16 cellular contexts compared by ENCODE assay signal in the genomic region with DNA sequence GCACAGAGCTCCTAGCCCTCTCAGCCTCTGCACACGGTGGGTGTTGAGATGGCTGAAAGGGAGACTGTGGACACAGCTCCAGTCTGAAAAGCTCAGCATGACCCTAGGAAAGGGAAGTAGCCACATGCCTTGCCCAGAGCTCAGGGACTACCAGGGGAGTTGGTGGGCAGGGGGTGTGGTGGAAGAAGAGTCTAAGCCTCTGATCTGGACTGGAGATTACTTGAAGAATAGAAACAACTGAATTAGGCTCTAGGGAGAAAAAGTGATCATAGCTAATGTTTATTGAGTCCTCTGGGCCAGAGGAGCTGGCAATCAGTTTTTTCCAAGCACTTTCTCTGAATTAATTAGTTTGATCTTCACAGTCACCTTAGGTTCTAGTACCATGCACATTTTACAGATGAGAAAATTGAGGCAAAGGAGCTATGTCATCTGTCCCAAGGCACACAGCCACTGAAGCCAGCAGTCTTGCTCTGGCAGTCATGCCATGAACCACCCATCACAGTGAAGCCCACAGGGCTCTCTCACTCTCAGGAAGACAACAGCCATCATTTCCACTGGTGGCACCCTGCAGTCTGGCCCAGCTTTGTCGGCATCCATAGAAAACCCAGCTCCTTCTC. TPM values are rescaled to one million over a fixed set of nuclear protein-coding genes. Genes with fewer than 3 reads are reported as not detected.
A peak's percentile ranks its signal among the peaks of the same experiment; 100 is the strongest.
DNase-seq lines count a peak whose midpoint lies in the region; ATAC-seq, FAIRE-seq and TF ChIP-seq lines count a peak whose summit lies in the region.
"Had no signal": no experiment of that assay in that cellular context is flagged by ENCODE, and none has a peak within 500 bp of the region (broad histone marks: within the 10 kb centered on the region; RNA-seq: fewer than 3 reads in every experiment).

No MANE protein-coding gene starts in this region.

- FAIRE-seq in GM18507 (lab: Jason Lieb, UNC) (peak; percentile 5), kidney (lab: Jason Lieb, UNC) (no peak)
- FAIRE-seq: colon had no signal

- intact Hi-C loops in kidney (cut with DNase I): no loop called here
- intact Hi-C loops in stomach (cut with DNase I; ENCODE audit: low total_unique reads): no loop called here

- H3K4me1 ChIP-seq in RWPE2 (ENCODE audit: insufficient read depth, poor library complexity, severe bottlenecking) (peaks cover 96% of the 10 kb centered on the region), kidney (ENCODE audit: control insufficient read depth in 1 of 2, insufficient read depth in 1 of 2, low read depth in 1 of 2, low read length in 2 of 2) (peaks cover 38 to 55% of the 10 kb centered on the region in 2 donors), stomach (peaks cover 15 to 86% (median 57%) of the 10 kb centered on the region in 4 donors), GM23248 (ENCODE audit: insufficient read depth) (no peaks in the 10 kb centered on the region), tibial nerve (peaks cover 0 to 13% (median 2%) of the 10 kb centered on the region in 4 donors)

- no peaks in the 10 kb centered on the region for H3K79me2 ChIP-seq in GM23248 (ENCODE audit: insufficient read depth)

- in situ Hi-C loops in GM23248 (cut with MboI): no loop called here

- H3K9ac ChIP-seq in kidney (ENCODE audit: low read length in 2 of 2) (peak overlapping the region in 1 of 2 donors; percentile 51), GM23248 (no peak overlapping the region)

- H3K27me3 ChIP-seq in RWPE2 (ENCODE audit: insufficient read depth, poor library complexity, severe bottlenecking): no peaks in the 10 kb centered on the region
- no peaks in the 10 kb centered on the region for H3K27me3 ChIP-seq in stomach
- no peaks in the 10 kb centered on the region for H3K27me3 ChIP-seq in GM23248 (replicated peaks; ENCODE audit: insufficient read depth)
- H3K27me3 ChIP-seq in tibial nerve: no peaks in the 10 kb centered on the region
- H3K27me3 ChIP-seq: heart right ventricle had no signal

- H3K27ac ChIP-seq in RWPE2 (ENCODE audit: poor library complexity, severe bottlenecking) (peak overlapping the region; percentile 97), kidney (ENCODE audit: low read depth in 2 of 2, low read length in 2 of 2) (peak overlapping the region; percentile 40 to 63), stomach (peak overlapping the region in 4 of 5 donors; percentile 69 to 92 (median 80)), GM23248 (no peak overlapping the region), tibial nerve (peak overlapping the region in 1 of 4 donors; percentile 36)
- H3K27ac ChIP-seq: heart right ventricle, HL-60 had no signal

- TF ChIP-seq POLR2A in stomach (IDR thresholded peaks at IDR 0.05) (no peak), tibial nerve (IDR thresholded peaks at IDR 0.05) (no peak)

- no peaks in the 10 kb centered on the region for H3K9me2 ChIP-seq in GM23248 (ENCODE audit: insufficient read depth)

- H3K36me3 ChIP-seq in RWPE2 (ENCODE audit: low read depth) (peaks cover 74% of the 10 kb centered on the region), kidney (ENCODE audit: control insufficient read depth in 1 of 2, insufficient read depth in 2 of 2, low read length in 2 of 2) (peaks cover 2 to 6% of the 10 kb centered on the region in 2 donors), stomach (no peaks in the 10 kb centered on the region), GM23248 (ENCODE audit: low read depth) (no peaks in the 10 kb centered on the region), tibial nerve (no peaks in the 10 kb centered on the region)
- H3K36me3 ChIP-seq: heart right ventricle had no signal

- no peaks in the 10 kb centered on the region for H3F3A ChIP-seq in GM23248 (ENCODE audit: insufficient read depth)

- H3K4me3 ChIP-seq in RWPE2 (ENCODE audit: severe bottlenecking): no peak overlapping the region
- no peak overlapping the region for H3K4me3 ChIP-seq in kidney (ENCODE audit: low read length in 2 of 2)
- H3K4me3 ChIP-seq in stomach: no peak overlapping the region
- no peak overlapping the region for H3K4me3 ChIP-seq in GM23248
- H3K4me3 ChIP-seq in tibial nerve: no peak overlapping the region
- H3K4me3 ChIP-seq: heart right ventricle had no signal

- no peak for ATAC-seq in RWPE2 (ENCODE audit: low read depth)
- ATAC-seq in GM19455 (IDR thresholded peaks at IDR 0.05; ENCODE audit: unreplicated experiment): no peak
- ATAC-seq: heart right ventricle had no signal

- no peak overlapping the region for H2AFZ ChIP-seq in GM23248

- H4K20me1 ChIP-seq in GM23248 (ENCODE audit: insufficient read depth): no peaks in the 10 kb centered on the region

- TF ChIP-seq EP300 in stomach (IDR thresholded peaks at IDR 0.05) (no peak), tibial nerve (IDR thresholded peaks at IDR 0.05) (no peak)

- DNase-seq in GM18507 (ENCODE audit: extremely low spot score, insufficient read length, low read depth) (no peak), RWPE2 (ENCODE audit: low spot score) (no peak), kidney (no peak), stomach (no peak), GM23248 (no peak), DMS79 treated with DMSO at 0.1 percent for 48 hours (lab: John Stamatoyannopoulos, UW) (no peak), tibial nerve (ENCODE audit: low spot score in 2 of 2) (no peak)
- DNase-seq: activated effector memory CD4-positive, alpha-beta T cell treated with Interleukin-2 at 50 U/mL for 16 hours; AML-193; amygdala; EL; heart right ventricle; substantia nigra had no signal

- TF ChIP-seq CTCF in RWPE2 (IDR thresholded peaks at IDR 0.05; ENCODE audit: poor library complexity, severe bottlenecking) (no peak), kidney (IDR thresholded peaks at IDR 0.05; ENCODE audit: borderline replicate concordance, extremely low read depth, insufficient read depth) (no peak), stomach (IDR thresholded peaks at IDR 0.05) (no peak), tibial nerve (IDR thresholded peaks at IDR 0.05) (no peak)

- no peak overlapping the region for H3K4me2 ChIP-seq in GM23248 (ENCODE audit: unreplicated experiment)

- H3K9me3 ChIP-seq in RWPE2 (ENCODE audit: severe bottlenecking): no peaks in the 10 kb centered on the region
- H3K9me3 ChIP-seq in kidney (ENCODE audit: control insufficient read depth in 1 of 2, low read length in 2 of 2): no peaks in the 10 kb centered on the region
- no peaks in the 10 kb centered on the region for H3K9me3 ChIP-seq in stomach
- no peaks in the 10 kb centered on the region for H3K9me3 ChIP-seq in GM23248 (ENCODE audit: low read depth)
- H3K9me3 ChIP-seq in tibial nerve: no peaks in the 10 kb centered on the region
- H3K9me3 ChIP-seq: heart right ventricle had no signal

- 70 to 83% (median 75%) methylated on average over 2 of the region's 2 CpGs for WGBS in stomach, 5 donors
- 56 to 83% methylated on average over 2 of the region's 2 CpGs for WGBS in GM23248 (ENCODE audit: low coverage in 1 of 2, low lambda C conversion rate in 2 of 2, missing lambda C conversion rate in 2 of 2), 2 experiments
- WGBS in tibial nerve, 2 donors: 79 to 100% methylated on average over 2 of the region's 2 CpGs

RNA-seq across cellular contexts. Expression of a gene that starts 10.3 kb away (rescaled TPM):
- 266 TPM for total RNA-seq in kidney
- polyA plus RNA-seq in kidney (ENCODE audit: insufficient read depth, low read depth, low replicate concordance): 206 TPM
- 100 to 1,000 TPM in 1 of 5 donors, 10 to 100 TPM in 4; 21.0 to 140 (median 57.5) TPM for total RNA-seq in stomach
- 10 to 100 TPM; 16.0 to 82.9 (median 32.5) TPM for polyA plus RNA-seq in stomach
- total RNA-seq in GM23248 (2014; rRNA removed; shearing (Covaris generic)): 32.5 and 33.1 TPM in 2 replicates
- polyA plus RNA-seq in GM23248 (2016; fragmentation: Nextera tagmentation; extraction: Ambion mirVana): 24.5 and 25.6 TPM in 2 replicates
- total RNA-seq in tibial nerve: 1 to 10 TPM in 2 of 4 donors, under 1 TPM in 2; 0.78 to 2.8 (median 1.7) TPM
